Comparison of ENCODE assay signal across 22 cellular contexts in the genomic region with DNA sequence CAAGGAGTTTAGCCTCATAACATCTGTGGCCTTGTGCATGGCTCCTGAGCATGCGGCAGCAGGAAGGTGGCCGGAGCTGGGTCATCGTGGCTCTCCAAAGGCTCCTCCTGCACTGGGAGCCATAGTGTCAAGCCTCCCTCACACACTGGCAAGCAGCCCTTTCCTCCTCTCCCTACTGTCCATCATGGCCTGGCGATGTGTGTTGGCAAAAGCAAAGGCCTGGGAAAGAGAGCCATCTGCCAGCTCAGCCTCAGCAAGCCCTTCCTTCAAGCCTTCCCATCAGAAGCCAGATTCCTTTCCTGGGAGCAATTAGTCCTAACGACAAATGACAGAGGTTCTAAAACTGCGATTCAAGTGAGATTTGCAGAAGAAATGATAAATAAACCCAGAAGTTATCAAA.
"Had no signal": no experiment of that assay in that cellular context is flagged by ENCODE, and none has a peak within 500 bp of the region (broad histone marks: within the 10 kb centered on the region; RNA-seq: fewer than 3 reads in every experiment).

No MANE protein-coding gene starts in this region.

- H3K36me3 Mint-ChIP-seq: naive thymus-derived CD8-positive, alpha-beta T cell; neural progenitor cell; stimulated activated naive B cell treated with anti-CD40 and anti-IgM and Interleukin-4, amounts not matched to agents 10 μg/mL and 1 μg/mL and 100 μg/mL, for 72 hours had no signal

- H3K36me3 ChIP-seq: colonic mucosa, heart left ventricle, neural progenitor cell, pancreas, prostate gland, right lobe of liver, spleen, tibial nerve, upper lobe of right lung, vagina had no signal

- H3K4me3 ChIP-seq: colonic mucosa, heart left ventricle, neural progenitor cell, pancreas, prostate gland, right lobe of liver, spleen, testis, tibial nerve, upper lobe of right lung, vagina had no signal

- H3K4me1 Mint-ChIP-seq: stimulated activated naive CD8-positive, alpha-beta T cell treated with anti-CD3 and anti-CD28 coated beads, Interleukin-15, amount 100 ng/mL, for 72 hours had no signal

- H3K4me3 Mint-ChIP-seq: naive thymus-derived CD8-positive, alpha-beta T cell; neural progenitor cell; stimulated activated naive B cell treated with anti-CD40 and anti-IgM and Interleukin-4, amounts not matched to agents 10 μg/mL and 1 μg/mL and 100 μg/mL, for 72 hours; stimulated activated naive CD8-positive, alpha-beta T cell treated with anti-CD3 and anti-CD28 coated beads, Interleukin-15, amount 100 ng/mL, for 72 hours had no signal

- H3K27me3 ChIP-seq: colonic mucosa, heart left ventricle, neural progenitor cell, pancreas, right lobe of liver, spleen, testis, tibial nerve, upper lobe of right lung, vagina had no signal

- H3K27ac Mint-ChIP-seq: neural progenitor cell; stimulated activated naive B cell treated with anti-CD40 and anti-IgM and Interleukin-4, amounts not matched to agents 10 μg/mL and 1 μg/mL and 100 μg/mL, for 72 hours; stimulated activated naive CD8-positive, alpha-beta T cell treated with anti-CD3 and anti-CD28 coated beads, Interleukin-15, amount 100 ng/mL, for 72 hours had no signal

- H3K9me3 Mint-ChIP-seq: naive thymus-derived CD8-positive, alpha-beta T cell; neural progenitor cell; stimulated activated naive B cell treated with anti-CD40 and anti-IgM and Interleukin-4, amounts not matched to agents 10 μg/mL and 1 μg/mL and 100 μg/mL, for 72 hours; stimulated activated naive CD8-positive, alpha-beta T cell treated with anti-CD3 and anti-CD28 coated beads, Interleukin-15, amount 100 ng/mL, for 72 hours had no signal

- H3K9me3 ChIP-seq: colonic mucosa, heart left ventricle, pancreas, prostate gland, right lobe of liver, spleen, testis, tibial nerve, upper lobe of right lung, vagina had no signal

- DNase-seq: colonic mucosa; dermis blood vessel endothelial cell; foreskin melanocyte; heart left ventricle; hippocampal formation; left colon; mesendoderm; naive thymus-derived CD8-positive, alpha-beta T cell; occipital lobe; pancreas; right lobe of liver; spleen; stimulated activated CD4-positive, alpha-beta T cell treated with anti-CD3 and anti-CD28 coated beads, Interleukin-2, amount 100 ng/mL, for 24 hours; stimulated activated CD4-positive, alpha-beta T cell treated with anti-CD3 and anti-CD28 coated beads, Interleukin-4, amount 100 ng/mL, for 4 hours; stimulated activated naive B cell treated with anti-CD40 and anti-IgM and Interleukin-4, amounts not matched to agents 10 μg/mL and 1 μg/mL and 100 μg/mL, for 72 hours; stimulated activated naive CD8-positive, alpha-beta T cell treated with anti-CD3 and anti-CD28 coated beads, Interleukin-15, amount 100 ng/mL, for 72 hours; testis; upper lobe of right lung had no signal

- H3K27me3 Mint-ChIP-seq: stimulated activated naive B cell treated with anti-CD40 and anti-IgM and Interleukin-4, amounts not matched to agents 10 μg/mL and 1 μg/mL and 100 μg/mL, for 72 hours; stimulated activated naive CD8-positive, alpha-beta T cell treated with anti-CD3 and anti-CD28 coated beads, Interleukin-15, amount 100 ng/mL, for 72 hours had no signal

- ATAC-seq: heart left ventricle; left colon; naive thymus-derived CD8-positive, alpha-beta T cell; pancreas; right lobe of liver; stimulated activated naive B cell treated with anti-CD40 and anti-IgM and Interleukin-4, amounts not matched to agents 10 μg/mL and 1 μg/mL and 100 μg/mL, for 72 hours; stimulated activated naive CD8-positive, alpha-beta T cell treated with anti-CD3 and anti-CD28 coated beads, Interleukin-15, amount 100 ng/mL, for 72 hours; upper lobe of right lung had no signal

- H3K4me1 ChIP-seq: colonic mucosa, heart left ventricle, neural progenitor cell, pancreas, prostate gland, right lobe of liver, testis, upper lobe of right lung, vagina had no signal

- H3K27ac ChIP-seq: colonic mucosa, heart left ventricle, neural progenitor cell, pancreas, prostate gland, right lobe of liver, spleen, testis, tibial nerve, upper lobe of right lung, vagina had no signal
